ENCODE assay signal across 8 cellular contexts in the genomic region with DNA sequence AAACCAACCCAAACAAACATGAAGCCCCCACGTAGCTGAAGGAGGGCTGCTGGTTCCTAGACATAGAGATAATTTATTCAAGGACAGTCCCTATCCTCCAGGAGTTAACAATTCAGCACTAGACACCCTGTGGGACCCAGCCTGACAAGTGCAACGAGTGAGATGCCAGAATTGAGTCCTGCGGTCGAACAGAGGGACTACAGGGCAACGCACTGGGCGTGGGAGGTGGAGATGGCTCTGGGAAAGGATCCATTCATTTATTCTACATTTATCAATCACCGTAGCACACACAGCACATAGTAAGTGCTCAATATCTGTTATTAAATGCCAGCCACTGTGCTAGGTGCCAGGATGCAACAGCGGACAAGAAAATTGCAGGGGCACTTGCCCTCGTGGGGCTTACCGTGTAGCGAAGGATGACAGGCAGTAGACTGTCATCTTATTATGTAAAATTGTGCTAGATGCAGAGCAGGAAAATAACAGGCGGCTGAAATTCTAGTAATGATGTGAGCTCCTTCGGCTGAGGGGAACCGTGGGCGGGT. TPM values are rescaled to one million over a fixed set of nuclear protein-coding genes. Genes with fewer than 3 reads are reported as not detected.
DNase-seq lines count a peak whose midpoint lies in the region; ATAC-seq, FAIRE-seq and TF ChIP-seq lines count a peak whose summit lies in the region.

No MANE protein-coding gene starts in this region.

- no peak overlapping the region for H3K27ac ChIP-seq in MM.1S (ENCODE audit: low read length)
- peak overlapping the region; percentile 78 for H3K27ac ChIP-seq in muscle layer of duodenum (ENCODE audit: low read length)

- no peaks in the 10 kb centered on the region for H3K36me3 ChIP-seq in MM.1S (replicated peaks; ENCODE audit: insufficient read depth, low read length)
- H3K36me3 ChIP-seq in muscle layer of duodenum (ENCODE audit: control insufficient read depth in 1 of 2, insufficient read depth in 2 of 2, low read length in 2 of 2): no peaks in the 10 kb centered on the region

- H3K27me3 Mint-ChIP-seq in chondrocyte (ENCODE audit: low read depth): no peaks in the 10 kb centered on the region

- H3K9me3 ChIP-seq in MM.1S (replicated peaks; ENCODE audit: insufficient read depth, low read length) (no peaks in the 10 kb centered on the region), muscle layer of duodenum (ENCODE audit: control insufficient read depth in 1 of 2, low read length in 2 of 2) (no peaks in the 10 kb centered on the region)

- H2AFZ ChIP-seq in MM.1S (ENCODE audit: low read length): peak overlapping the region; percentile 98

- H4K20me1 ChIP-seq in MM.1S (ENCODE audit: insufficient read depth, low read length): no peaks in the 10 kb centered on the region

- peak overlapping the region; percentile 98 for H3K4me3 ChIP-seq in MM.1S (ENCODE audit: low read length)
- peak overlapping the region; percentile 90 to 95 for H3K4me3 ChIP-seq in muscle layer of duodenum (ENCODE audit: low read depth in 1 of 2, low read length in 2 of 2)

- H3K27me3 ChIP-seq in MM.1S (replicated peaks; ENCODE audit: insufficient read depth, low read length) (no peaks in the 10 kb centered on the region), muscle layer of duodenum (ENCODE audit: low read depth, low read length) (no peaks in the 10 kb centered on the region)

- peaks cover 23% of the 10 kb centered on the region for H3K4me1 Mint-ChIP-seq in chondrocyte (ENCODE audit: low read depth)

- peak overlapping the region; percentile 96 for H3K4me3 Mint-ChIP-seq in chondrocyte (ENCODE audit: unreplicated experiment)

- peak overlapping the region; percentile 88 for H3K27ac Mint-ChIP-seq in chondrocyte (ENCODE audit: unreplicated experiment)

- ATAC-seq in HG02610 (IDR thresholded peaks at IDR 0.05; ENCODE audit: unreplicated experiment): no peak

- 0 out of 2 replicates have a peak, but pooled peaks cover 6% of the 10 kb centered on the region for H3F3A ChIP-seq in MM.1S (ENCODE audit: insufficient read depth, low read length)

- no peaks in the 10 kb centered on the region for H3K9me3 Mint-ChIP-seq in chondrocyte (ENCODE audit: low read depth)

- peak overlapping the region; percentile 32; the same call in 1 of the 2 replicates for H3K9ac ChIP-seq in MM.1S (ENCODE audit: low read length)

- H3K9me2 ChIP-seq in MM.1S (replicated peaks; ENCODE audit: insufficient read depth, low read length): no peaks in the 10 kb centered on the region

- H3K4me1 ChIP-seq in MM.1S (ENCODE audit: low read length) (peaks cover 25% of the 10 kb centered on the region), muscle layer of duodenum (ENCODE audit: control insufficient read depth in 1 of 2, insufficient read depth in 2 of 2, low read length in 2 of 2) (peaks cover 3 to 18% of the 10 kb centered on the region in 2 donors)

- FAIRE-seq in RCC 7860 (lab: Jason Lieb, UNC): no peak

- H3K79me2 ChIP-seq in MM.1S (ENCODE audit: low read length): peaks cover 13% of the 10 kb centered on the region; the same call in 1 of the 2 replicates

- TF ChIP-seq CTCF in MM.1S (IDR thresholded peaks at IDR 0.05; ENCODE audit: low read length) (no peak), chondrocyte (IDR thresholded peaks at IDR 0.05) (peak; percentile 15)

- H3K4me2 ChIP-seq in MM.1S (ENCODE audit: low read depth, low read length): peak overlapping the region; percentile 92

- peak; percentile 33 for DNase-seq in D341Med (ENCODE audit: low spot score)
- peak; percentile 54 for DNase-seq in MM.1S
- DNase-seq in chondrocyte (ENCODE audit: low spot score): no peak
- DNase-seq in NCI-H2029 (lab: John Stamatoyannopoulos, UW): no peak
- no peak for DNase-seq in RCC 7860 (ENCODE audit: low spot score)
- DNase-seq in SIG-M5 treated with dmso at 0.1 percent for 504 hours (lab: John Stamatoyannopoulos, UW; ENCODE audit: unreplicated experiment): no peak

- no peaks in the 10 kb centered on the region for H3K36me3 Mint-ChIP-seq in chondrocyte (ENCODE audit: low read depth)

RNA-seq across cellular contexts. Expression of a gene that starts 0.9 kb away (rescaled TPM):
- total RNA-seq in chondrocyte: 6.0 to 16.7 TPM (median 16.4 TPM) in 3 replicates

Comparison
In these comparisons a context has a peak if more than half of its experiments do, and no peak if none do; other contexts are left out.
1. DNase-seq: peak in D341Med (single experiment) and MM.1S (single experiment); none in chondrocyte (single experiment), NCI-H2029 (single experiment), RCC 7860 (single experiment) and SIG-M5 treated with dmso at 0.1 percent for 504 hours (single experiment).